In the genomic region with DNA sequence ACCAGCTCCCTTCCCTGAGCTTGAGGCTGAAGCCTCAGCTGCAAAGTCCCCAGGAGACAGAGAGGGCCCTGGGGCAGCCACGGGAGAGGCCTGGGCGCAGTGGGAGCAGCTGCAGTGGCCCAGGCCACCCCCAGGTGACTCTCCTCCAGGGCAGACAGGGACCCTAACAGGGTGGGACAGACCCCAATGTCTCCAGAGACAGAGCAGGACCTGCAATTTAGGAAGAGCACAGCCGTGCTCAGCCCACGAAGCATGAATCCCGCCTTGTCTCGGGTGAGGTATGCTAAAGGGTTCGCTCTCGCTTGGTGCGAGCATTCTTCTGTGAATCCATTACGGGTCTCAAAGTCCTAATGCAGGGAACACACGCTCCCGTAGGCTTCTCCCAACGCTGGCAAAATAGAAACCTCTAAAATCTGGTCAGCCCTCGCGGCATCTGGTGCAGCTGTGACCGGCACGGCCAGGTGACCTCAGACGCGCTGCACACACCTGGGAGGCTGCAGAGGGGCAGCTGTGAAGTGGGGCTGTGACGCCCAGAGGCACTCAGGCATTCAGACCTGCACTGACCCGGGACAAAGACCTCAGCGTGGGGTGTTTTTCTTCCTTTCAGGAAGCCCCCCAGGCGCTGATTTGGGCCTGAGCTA, we compare ENCODE assay signal across 18 cellular contexts. TPM values are rescaled to one million over a fixed set of nuclear protein-coding genes. Genes with fewer than 3 reads are reported as not detected.
DNase-seq lines count a peak whose midpoint lies in the region; ATAC-seq, FAIRE-seq and TF ChIP-seq lines count a peak whose summit lies in the region.
"Had no signal": no experiment of that assay in that cellular context is flagged by ENCODE, and none has a peak within 500 bp of the region (broad histone marks: within the 10 kb centered on the region; RNA-seq: fewer than 3 reads in every experiment).

No MANE protein-coding gene starts in this region.

- peaks cover 18% of the 10 kb centered on the region for H3K36me3 Mint-ChIP-seq in CD4-positive, CD25-positive, alpha-beta regulatory T cell
- H3K36me3 Mint-ChIP-seq in GM23338 (ENCODE audit: low read depth) (peaks cover 6% of the 10 kb centered on the region; the same call in 2 of the 3 replicates), natural killer cell (no peaks in the 10 kb centered on the region)

- POLR2A ChIA-PET in GM12878 (lab: Charles Lee): no interaction called here

- TF ChIP-seq EP300 in GM12878 (IDR thresholded peaks at IDR 0.05; ENCODE audit: borderline replicate concordance in 1 of 2, control insufficient read depth in 1 of 2, low read depth in 2 of 2, low read length in 2 of 2): no peak

- H3K9me3 ChIP-seq in CD4-positive, CD25-positive, alpha-beta regulatory T cell (ENCODE audit: control insufficient read depth in 2 of 2, low read length in 2 of 2): no peaks in the 10 kb centered on the region
- no peaks in the 10 kb centered on the region; the same call in 2 of the 3 replicates for H3K9me3 ChIP-seq in GM12878 (replicated peaks; ENCODE audit: control insufficient read depth, insufficient read depth, low read length)
- H3K9me3 ChIP-seq: lower lobe of right lung, psoas muscle, thoracic aorta had no signal

- in situ Hi-C loops in GM12878 (cut with MboI): loop anchor here (10.0 to 25.0 kb wide), 3 partner anchors 55 to 1908 kb away; partner anchors contain the start of genes PTGR3 and TSHZ1

- TF ChIP-seq CTCF in GM23338 (conservative IDR thresholded peaks at IDR 0.05; ENCODE audit: low read depth in 2 of 2) (no peak), GM12878 (IDR thresholded peaks at IDR 0.05 in 2 of 3, conservative IDR thresholded peaks at IDR 0.05 in 1 of 3; ENCODE audit: control insufficient read depth in 2 of 3, extremely low read depth in 1 of 3, insufficient read depth in 1 of 3, low read depth in 3 of 3, low read length in 3 of 3) (no peak), natural killer cell (IDR thresholded peaks at IDR 0.05) (no peak)

- no TSS peak for BruUV-seq in GM12878 (replicated peaks; lab: Mats Ljungman, UMichigan)

- H4K20me1 ChIP-seq in GM23338 (replicated peaks; ENCODE audit: insufficient read depth): no peaks in the 10 kb centered on the region; the same call in 1 of the 2 replicates
- H4K20me1 ChIP-seq in GM12878 (ENCODE audit: control insufficient read depth, insufficient read depth): 0 out of 2 replicates have a peak, but pooled peaks cover 3% of the 10 kb centered on the region

- intact Hi-C loops in GM12878 (cut with micrococcal nuclease; ENCODE audit: unreplicated experiment) (loop anchor here (10.0 kb wide), 1 partner anchor 625 kb away; the partner anchor contains the start of gene ZNF516), natural killer cell (cut with micrococcal nuclease) (no loop called here)

- H3K27ac Mint-ChIP-seq in CD4-positive, CD25-positive, alpha-beta regulatory T cell: peak overlapping the region in 2 of 3 donors; percentile 81 to 91
- no peak overlapping the region for H3K27ac Mint-ChIP-seq in GM23338
- H3K27ac Mint-ChIP-seq in natural killer cell: peak overlapping the region; percentile 88 to 95

- H3K9ac ChIP-seq in GM12878 (ENCODE audit: control insufficient read depth, insufficient read depth, low read length): no peak overlapping the region

- ATAC-seq in CD4-positive, CD25-positive, alpha-beta regulatory T cell (ENCODE audit: low read depth in 2 of 2): no peak
- peak; percentile 39 for ATAC-seq in GM23338
- no peak for ATAC-seq in GM12878
- no peak for ATAC-seq in natural killer cell
- no peak for ATAC-seq in GM19328 (IDR thresholded peaks at IDR 0.05; ENCODE audit: unreplicated experiment)
- ATAC-seq in HG03354 (IDR thresholded peaks at IDR 0.05; ENCODE audit: poor library complexity, severe bottlenecking, unreplicated experiment): no peak
- ATAC-seq: lower lobe of right lung, psoas muscle had no signal

- peaks cover 18% of the 10 kb centered on the region; the same call in 1 of the 2 replicates for H3K79me2 ChIP-seq in GM23338 (replicated peaks; ENCODE audit: insufficient read depth)
- H3K79me2 ChIP-seq in GM12878 (ENCODE audit: control insufficient read depth, insufficient read depth, low read length): peaks cover 85% of the 10 kb centered on the region

- no peaks in the 10 kb centered on the region for H3K9me2 ChIP-seq in GM23338 (ENCODE audit: insufficient read depth)

- peaks cover 67% of the 10 kb centered on the region for H3K4me1 ChIP-seq in CD4-positive, CD25-positive, alpha-beta regulatory T cell (ENCODE audit: control insufficient read depth, insufficient read depth, low read length, poor library complexity, severe bottlenecking)
- H3K4me1 ChIP-seq in GM23338 (ENCODE audit: insufficient read depth): peaks cover 24% of the 10 kb centered on the region
- peaks cover 26% of the 10 kb centered on the region for H3K4me1 ChIP-seq in GM12878 (ENCODE audit: control insufficient read depth, insufficient read depth, low read length)

- SMC1A ChIA-PET in GM12878 (lab: Charles Lee; ENCODE audit: uncharacterized antibody, unreplicated experiment): interaction anchor here (2.6 kb wide), 1 partner anchor 13 kb away, joined by 8 read pairs; the partner anchor contains the start of gene MBP

- H3K27me3 ChIP-seq in CD4-positive, CD25-positive, alpha-beta regulatory T cell (ENCODE audit: control insufficient read depth, insufficient read depth, low read length): no peaks in the 10 kb centered on the region
- H3K27me3 ChIP-seq in GM23338 (ENCODE audit: insufficient read depth) (no peaks in the 10 kb centered on the region), GM12878 (replicated peaks in 1 of 2; ENCODE audit: control insufficient read depth in 2 of 2, insufficient read depth in 2 of 2, low read length in 1 of 2) (no peaks in the 10 kb centered on the region)

- no peaks in the 10 kb centered on the region for H3F3A ChIP-seq in GM23338 (replicated peaks; ENCODE audit: low read depth)

- RAD21 ChIA-PET in GM12878 (lab: Charles Lee; ENCODE audit: unreplicated experiment): no interaction called here

- H3K4me3 Mint-ChIP-seq in CD4-positive, CD25-positive, alpha-beta regulatory T cell: peak overlapping the region in 1 of 4 donors; percentile 62
- no peak overlapping the region for H3K4me3 Mint-ChIP-seq in GM23338
- no peak overlapping the region for H3K4me3 Mint-ChIP-seq in natural killer cell

- H3K27me3 Mint-ChIP-seq in CD4-positive, CD25-positive, alpha-beta regulatory T cell: no peaks in the 10 kb centered on the region
- H3K27me3 Mint-ChIP-seq in GM23338 (ENCODE audit: insufficient read depth, low read depth, poor library complexity): peaks cover 6% of the 10 kb centered on the region
- H3K27me3 Mint-ChIP-seq in natural killer cell (ENCODE audit: low read depth in 2 of 2): no peaks in the 10 kb centered on the region

- 0 out of 2 replicates have a peak, but pooled peaks have one; percentile 9 for TF ChIP-seq POLR2A in GM12878 (IDR thresholded peaks at IDR 0.05; ENCODE audit: low read depth, low read length)

- H3K36me3 ChIP-seq in CD4-positive, CD25-positive, alpha-beta regulatory T cell (ENCODE audit: control insufficient read depth, insufficient read depth, low read length): peaks cover 39% of the 10 kb centered on the region
- H3K36me3 ChIP-seq in GM23338 (ENCODE audit: insufficient read depth) (no peaks in the 10 kb centered on the region), GM12878 (ENCODE audit: control insufficient read depth in 2 of 2, insufficient read depth in 2 of 2, low read length in 1 of 2) (peaks cover 12 to 17% of the 10 kb centered on the region in 2 experiments)
- H3K36me3 ChIP-seq: lower lobe of right lung, thoracic aorta had no signal

- H3K27ac ChIP-seq in CD4-positive, CD25-positive, alpha-beta regulatory T cell (ENCODE audit: insufficient read depth, low read length, poor library complexity, severe bottlenecking): no peak overlapping the region
- H3K27ac ChIP-seq in GM23338 (ENCODE audit: low read depth) (no peak overlapping the region), GM12878 (ENCODE audit: control insufficient read depth, insufficient read depth) (no peak overlapping the region)
- H3K27ac ChIP-seq: lower lobe of right lung, thoracic aorta had no signal

- FAIRE-seq in GM12878 (lab: Jason Lieb, UNC): no peak

- peaks cover 0 to 1% (median 0%) of the 10 kb centered on the region in 7 donors for H3K9me3 Mint-ChIP-seq in CD4-positive, CD25-positive, alpha-beta regulatory T cell
- H3K9me3 Mint-ChIP-seq in GM23338 (no peaks in the 10 kb centered on the region; the same call in 2 of the 3 replicates), natural killer cell (no peaks in the 10 kb centered on the region)

- WGBS in GM12878 (ENCODE audit: insufficient coverage, insufficient replicate concordance, low lambda C conversion rate, missing lambda C conversion rate): 80% methylated on average over 23 of the region's 23 CpGs

- H3K4me3 ChIP-seq in CD4-positive, CD25-positive, alpha-beta regulatory T cell (ENCODE audit: low read depth, low read length): no peak overlapping the region
- H3K4me3 ChIP-seq in GM23338: no peak overlapping the region
- no peak overlapping the region for H3K4me3 ChIP-seq in GM12878
- H3K4me3 ChIP-seq: lower lobe of right lung, psoas muscle, thoracic aorta had no signal

- H3K4me1 Mint-ChIP-seq in CD4-positive, CD25-positive, alpha-beta regulatory T cell: peaks cover 43 to 86% (median 61%) of the 10 kb centered on the region in 4 donors
- H3K4me1 Mint-ChIP-seq in GM23338 (peaks cover 45% of the 10 kb centered on the region), natural killer cell (peaks cover 91% of the 10 kb centered on the region in 2 donors)

- DNase-seq in CD4-positive, CD25-positive, alpha-beta regulatory T cell: no peak
- DNase-seq in GM23338 (ENCODE audit: low spot score) (no peak), GM12878 (ENCODE audit: low read depth, low spot score) (no peak), natural killer cell (peak; percentile 13), NCI-H226 (no peak), NCI-H524 (lab: John Stamatoyannopoulos, UW) (no peak)
- DNase-seq: AML-193; amniotic stem cell; effector CD4-positive, alpha-beta T cell; KG1; lower lobe of right lung; NCI-H1048; NCI-H2029 treated with DMSO at 0.1 percent for 48 hours; NCI-H526 had no signal

- no peak for TF ChIP-seq RAD21 in GM12878 (IDR thresholded peaks at IDR 0.05; ENCODE audit: insufficient read depth, low read depth, low read length)

- CTCF ChIA-PET in GM12878 (lab: Yijun Ruan, JAX): interaction anchor here (2.8 kb wide), 1 partner anchor 119 kb away, joined by 10 read pairs; no protein-coding TSS in a partner anchor

- H2AFZ ChIP-seq in GM23338: no peak overlapping the region
- H2AFZ ChIP-seq in GM12878 (ENCODE audit: control insufficient read depth, low read depth, low read length): no peak overlapping the region

- H3K4me2 ChIP-seq in GM23338: no peak overlapping the region
- no peak overlapping the region for H3K4me2 ChIP-seq in GM12878 (ENCODE audit: control insufficient read depth, insufficient read depth)

RNA-seq across cellular contexts. Expression of gene MBP, which starts 12.6 kb away (rescaled TPM):
- 172 TPM for total RNA-seq in CD4-positive, CD25-positive, alpha-beta regulatory T cell
- polyA plus RNA-seq in CD4-positive, CD25-positive, alpha-beta regulatory T cell: 100 to 1,000 TPM; 134 to 145 (median 141) TPM
- total RNA-seq in GM23338 (2014; rRNA removed; shearing (Covaris generic)): 20.7 and 22.9 TPM in 2 replicates
- polyA plus RNA-seq in GM23338 (2016; fragmentation: Nextera tagmentation; extraction: Ambion mirVana): 14.6 and 18.4 TPM in 2 replicates
- 143 and 147 TPM in 2 replicates for total RNA-seq in GM12878 (2013; cell fraction: nucleolus; rRNA removed)
- total RNA-seq in GM12878 (2014; rRNA removed): 41.1 and 43.2 TPM in 2 replicates
- 33.5 and 34.6 TPM in 2 replicates for total RNA-seq in GM12878 (2014; rRNA removed; fragmentation: Illumina TruSeq; extraction: Trizol)
- 52.5 and 55.8 TPM in 2 replicates for total RNA-seq in GM12878 (2021)
- 19.6 TPM for polyA plus RNA-seq in GM12878 (2011; ENCODE audit: low read depth)
- 67.8 and 75.9 TPM in 2 replicates for polyA plus RNA-seq in GM12878 (2011; rRNA removed)
- 43.5 and 56.5 TPM in 2 replicates for polyA plus RNA-seq in GM12878 (2011; cell fraction: cytosol; rRNA removed)
- polyA plus RNA-seq in GM12878 (2011; cell fraction: nucleus; rRNA removed): 42.3 and 48.6 TPM in 2 replicates
- 22.9 and 32.1 TPM in 2 replicates for polyA plus RNA-seq in GM12878 (2012)
- 38.6 and 41.9 TPM in 2 replicates for polyA plus RNA-seq in GM12878 (2014; fragmentation: Illumina TruSeq; extraction: Trizol)
- 10 to 100 TPM; 12.2 to 13.3 TPM for polyA plus RNA-seq in GM12878 (2014; fragmentation: Nextera tagmentation; extraction: Ambion mirVana)
- polyA plus RNA-seq in GM12878 (2014; rRNA removed): 34.0 and 35.0 TPM in 2 replicates
- 10 to 100 TPM; 42.2 to 42.4 TPM for polyA plus RNA-seq in GM12878 (2016; fragmentation: Nextera tagmentation; extraction: Ambion mirVana)
- 65.0 and 79.1 TPM in 2 replicates for polyA minus RNA-seq in GM12878 (2011; rRNA and poly(A)+ RNA removed)
- polyA minus RNA-seq in GM12878 (2011; cell fraction: cytosol; rRNA and poly(A)+ RNA removed): 29.4 and 33.1 TPM in 2 replicates
- 36.0 and 54.1 TPM in 2 replicates for polyA minus RNA-seq in GM12878 (2011; cell fraction: nucleus; rRNA and poly(A)+ RNA removed)
- 100 to 1,000 TPM; 183 to 344 (median 325) TPM for total RNA-seq in natural killer cell
